10 cellular contexts compared by ENCODE assay signal in the genomic region with DNA sequence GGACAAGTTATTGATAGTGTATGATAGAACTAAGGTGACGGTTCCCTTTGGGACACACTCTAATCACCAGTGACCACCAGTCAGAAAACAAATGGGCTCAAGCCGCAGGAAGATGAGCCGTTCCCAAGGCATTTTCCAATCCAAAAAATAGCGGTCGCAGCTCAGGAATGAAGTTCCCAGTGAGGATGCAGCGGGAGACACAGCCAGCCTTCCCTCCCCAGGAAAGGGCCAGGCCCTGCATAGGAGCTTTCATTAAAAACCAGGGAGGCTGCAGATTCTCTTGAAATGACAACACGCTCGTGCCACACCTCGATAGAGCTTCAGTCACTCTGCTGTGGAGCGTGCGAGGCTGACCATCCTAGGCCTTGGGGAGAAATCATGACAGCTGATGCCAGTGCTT.
A peak's percentile ranks its signal among the peaks of the same experiment; 100 is the strongest.
DNase-seq lines count a peak whose midpoint lies in the region; ATAC-seq, FAIRE-seq and TF ChIP-seq lines count a peak whose summit lies in the region.
"Had no signal": no experiment of that assay in that cellular context is flagged by ENCODE, and none has a peak within 500 bp of the region (broad histone marks: within the 10 kb centered on the region; RNA-seq: fewer than 3 reads in every experiment).

No MANE protein-coding gene starts in this region.

- H3K4me1 Mint-ChIP-seq in activated CD4-positive, alpha-beta memory T cell treated with anti-CD3 and anti-CD28 coated beads for 36 hours (ENCODE audit: low read depth): peaks cover 14% of the 10 kb centered on the region
- H3K4me1 Mint-ChIP-seq in activated CD4-positive, alpha-beta memory T cell treated with anti-CD3 and anti-CD28 coated beads, Interleukin-2, amount 10 ng/mL, durations not matched to agents 7 days and 5 days: peaks cover 18% of the 10 kb centered on the region
- peaks cover 14% of the 10 kb centered on the region for H3K4me1 Mint-ChIP-seq in WTC11

- H3K27me3 Mint-ChIP-seq in activated CD4-positive, alpha-beta memory T cell treated with anti-CD3 and anti-CD28 coated beads for 36 hours: no peaks in the 10 kb centered on the region
- H3K27me3 Mint-ChIP-seq in activated CD4-positive, alpha-beta memory T cell treated with anti-CD3 and anti-CD28 coated beads, Interleukin-2, amount 10 ng/mL, durations not matched to agents 7 days and 5 days: peaks cover 1% of the 10 kb centered on the region
- peaks cover 36% of the 10 kb centered on the region for H3K27me3 Mint-ChIP-seq in WTC11 (ENCODE audit: low read depth)
- H3K27me3 Mint-ChIP-seq: dendritic cell treated with granulocyte-macrophage colony-stimulating factor and Interleukin-4, amounts not matched to agents 40 ng/mL and 50 ng/mL, for 4 days had no signal

- POLR2A ChIA-PET in activated CD4-positive, alpha-beta memory T cell treated with anti-CD3 and anti-CD28 coated beads for 36 hours (lab: Charles Lee): no interaction called here
- POLR2A ChIA-PET in activated CD4-positive, alpha-beta memory T cell treated with anti-CD3 and anti-CD28 coated beads, Interleukin-2, amount 10 ng/mL, durations not matched to agents 7 days and 5 days (lab: Charles Lee): interaction anchor here (0.7 to 3.9 kb wide), 2 partner anchors 10 to 27 kb away, joined by 3 to 27 read pairs; no protein-coding TSS in a partner anchor
- POLR2A ChIA-PET in WTC11 (lab: Charles Lee): no interaction called here

- no peak overlapping the region for H3K9ac ChIP-seq in kidney (ENCODE audit: low read length in 2 of 2)

- H3K4me3 Mint-ChIP-seq in activated CD4-positive, alpha-beta memory T cell treated with anti-CD3 and anti-CD28 coated beads for 36 hours: no peak overlapping the region
- H3K4me3 Mint-ChIP-seq in activated CD4-positive, alpha-beta memory T cell treated with anti-CD3 and anti-CD28 coated beads, Interleukin-2, amount 10 ng/mL, durations not matched to agents 7 days and 5 days: no peak overlapping the region
- no peak overlapping the region for H3K4me3 Mint-ChIP-seq in WTC11

- intact Hi-C loops in activated CD4-positive, alpha-beta memory T cell treated with anti-CD3 and anti-CD28 coated beads for 36 hours (cut with micrococcal nuclease): no loop called here
- intact Hi-C loops in kidney (cut with DNase I): no loop called here
- intact Hi-C loops in testis (cut with DNase I; ENCODE audit: low total_unique reads): no loop called here

- H3K9me3 Mint-ChIP-seq in activated CD4-positive, alpha-beta memory T cell treated with anti-CD3 and anti-CD28 coated beads for 36 hours: no peaks in the 10 kb centered on the region
- H3K9me3 Mint-ChIP-seq in activated CD4-positive, alpha-beta memory T cell treated with anti-CD3 and anti-CD28 coated beads, Interleukin-2, amount 10 ng/mL, durations not matched to agents 7 days and 5 days: no peaks in the 10 kb centered on the region
- no peaks in the 10 kb centered on the region for H3K9me3 Mint-ChIP-seq in WTC11
- H3K9me3 Mint-ChIP-seq: dendritic cell treated with granulocyte-macrophage colony-stimulating factor and Interleukin-4, amounts not matched to agents 40 ng/mL and 50 ng/mL, for 4 days had no signal

- FAIRE-seq in kidney (lab: Jason Lieb, UNC): no peak

- H3K9me3 ChIP-seq in kidney (ENCODE audit: control insufficient read depth in 1 of 2, low read length in 2 of 2): no peaks in the 10 kb centered on the region
- H3K9me3 ChIP-seq in testis: no peaks in the 10 kb centered on the region

- H3K27ac ChIP-seq in kidney (ENCODE audit: low read depth in 2 of 2, low read length in 2 of 2) (peak overlapping the region in 1 of 2 donors; percentile 4), testis (peak overlapping the region; percentile 97 to 98), foreskin keratinocyte (no peak overlapping the region)

- CTCF ChIA-PET in activated CD4-positive, alpha-beta memory T cell treated with anti-CD3 and anti-CD28 coated beads for 36 hours (lab: Charles Lee): interaction anchor here (0.6 to 1.8 kb wide), 3 partner anchors 10 to 36 kb away, joined by 3 to 7 read pairs (median 3); no protein-coding TSS in a partner anchor
- CTCF ChIA-PET in activated CD4-positive, alpha-beta memory T cell treated with anti-CD3 and anti-CD28 coated beads, Interleukin-2, amount 10 ng/mL, durations not matched to agents 7 days and 5 days (lab: Charles Lee): interaction anchor here (0.7 kb wide), 1 partner anchor 27 kb away, joined by 3 read pairs; no protein-coding TSS in a partner anchor
- CTCF ChIA-PET in WTC11 (lab: Charles Lee): interaction anchor here (1.2 to 6.2 kb wide), 3 partner anchors 30 to 74 kb away, joined by 6 to 56 read pairs (median 16); no protein-coding TSS in a partner anchor

- H3K36me3 ChIP-seq in kidney (ENCODE audit: control insufficient read depth in 1 of 2, insufficient read depth in 2 of 2, low read length in 2 of 2) (no peaks in the 10 kb centered on the region), testis (ENCODE audit: low read depth, missing control alignments) (no peaks in the 10 kb centered on the region)

- DNase-seq in activated CD4-positive, alpha-beta memory T cell treated with anti-CD3 and anti-CD28 coated beads for 36 hours: no peak
- no peak for DNase-seq in activated CD4-positive, alpha-beta memory T cell treated with anti-CD3 and anti-CD28 coated beads, Interleukin-2, amount 10 ng/mL, durations not matched to agents 7 days and 5 days
- DNase-seq in WTC11 (ENCODE audit: low spot score): peak; percentile 4
- no peak for DNase-seq in kidney
- DNase-seq in testis: peak; percentile 13
- no peak for DNase-seq in foreskin keratinocyte
- DNase-seq in AML-193 (lab: John Stamatoyannopoulos, UW): no peak
- DNase-seq in DMS53 treated with DMSO at 0.1 percent for 48 hours (lab: John Stamatoyannopoulos, UW; ENCODE audit: unreplicated experiment): no peak
- DNase-seq: SW 1271 had no signal

- H3K27me3 ChIP-seq in testis: no peaks in the 10 kb centered on the region
- H3K27me3 ChIP-seq in foreskin keratinocyte: no peaks in the 10 kb centered on the region

- no peak for TF ChIP-seq CTCF in WTC11 (IDR thresholded peaks at IDR 0.05)
- no peak for TF ChIP-seq CTCF in kidney (IDR thresholded peaks at IDR 0.05; ENCODE audit: borderline replicate concordance, extremely low read depth, insufficient read depth)
- TF ChIP-seq CTCF in testis (IDR thresholded peaks at IDR 0.05): no peak
- TF ChIP-seq CTCF in foreskin keratinocyte (conservative IDR thresholded peaks at IDR 0.05): no peak

- H3K36me3 Mint-ChIP-seq in activated CD4-positive, alpha-beta memory T cell treated with anti-CD3 and anti-CD28 coated beads for 36 hours: no peaks in the 10 kb centered on the region
- H3K36me3 Mint-ChIP-seq in activated CD4-positive, alpha-beta memory T cell treated with anti-CD3 and anti-CD28 coated beads, Interleukin-2, amount 10 ng/mL, durations not matched to agents 7 days and 5 days (ENCODE audit: low read depth): no peaks in the 10 kb centered on the region
- no peaks in the 10 kb centered on the region for H3K36me3 Mint-ChIP-seq in WTC11

- ATAC-seq in WTC11 (no peak), foreskin keratinocyte (no peak)

- peak overlapping the region; percentile 69 for H3K27ac Mint-ChIP-seq in activated CD4-positive, alpha-beta memory T cell treated with anti-CD3 and anti-CD28 coated beads for 36 hours
- no peak overlapping the region for H3K27ac Mint-ChIP-seq in activated CD4-positive, alpha-beta memory T cell treated with anti-CD3 and anti-CD28 coated beads, Interleukin-2, amount 10 ng/mL, durations not matched to agents 7 days and 5 days
- no peak overlapping the region for H3K27ac Mint-ChIP-seq in WTC11

- H3K4me3 ChIP-seq in kidney (ENCODE audit: low read length in 2 of 2) (peak overlapping the region; percentile 6 to 7), testis (no peak overlapping the region)

- WGBS in testis, 2 donors: 88 to 90% methylated on average over 10 to 11 of the region's 11 CpGs

- H3K4me1 ChIP-seq in kidney (ENCODE audit: control insufficient read depth in 1 of 2, insufficient read depth in 1 of 2, low read depth in 1 of 2, low read length in 2 of 2) (peaks cover 13 to 25% of the 10 kb centered on the region in 2 donors), testis (peaks cover 54% of the 10 kb centered on the region), foreskin keratinocyte (peaks cover 14% of the 10 kb centered on the region)

- TF ChIP-seq POLR2A in testis (IDR thresholded peaks at IDR 0.05): no peak

TF ChIP-seq in WTC11, 78 proteins besides CTCF, POLR2A, EP300 and RAD21 (continues in another document):
- TF ChIP-seq GRHL2 (CRISPR knock-in tag; IDR thresholded peaks at IDR 0.05; ENCODE audit: insufficient replicate concordance, severe bottlenecking): no peak
- TF ChIP-seq ZBTB21 (CRISPR knock-in tag; IDR thresholded peaks at IDR 0.05; ENCODE audit: borderline replicate concordance): no peak
- no peak for TF ChIP-seq RELA (CRISPR knock-in tag; IDR thresholded peaks at IDR 0.05; ENCODE audit: borderline replicate concordance)
- no peak for TF ChIP-seq AR (CRISPR knock-in tag; IDR thresholded peaks at IDR 0.05)
- TF ChIP-seq, protein P1, sequence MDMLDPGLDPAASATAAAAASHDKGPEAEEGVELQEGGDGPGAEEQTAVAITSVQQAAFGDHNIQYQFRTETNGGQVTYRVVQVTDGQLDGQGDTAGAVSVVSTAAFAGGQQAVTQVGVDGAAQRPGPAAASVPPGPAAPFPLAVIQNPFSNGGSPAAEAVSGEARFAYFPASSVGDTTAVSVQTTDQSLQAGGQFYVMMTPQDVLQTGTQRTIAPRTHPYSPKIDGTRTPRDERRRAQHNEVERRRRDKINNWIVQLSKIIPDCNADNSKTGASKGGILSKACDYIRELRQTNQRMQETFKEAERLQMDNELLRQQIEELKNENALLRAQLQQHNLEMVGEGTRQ (CRISPR knock-in tag; IDR thresholded peaks at IDR 0.05): no peak
- TF ChIP-seq EMX1 (CRISPR knock-in tag; IDR thresholded peaks at IDR 0.05): no peak

Comparison
In these comparisons a context has a peak if more than half of its experiments do, and no peak if none do; other contexts are left out.
1. DNase-seq: peak in WTC11 (single experiment) and testis (single experiment); none in activated CD4-positive, alpha-beta memory T cell treated with anti-CD3 and anti-CD28 coated beads for 36 hours (single experiment), activated CD4-positive, alpha-beta memory T cell treated with anti-CD3 and anti-CD28 coated beads, Interleukin-2, amount 10 ng/mL, durations not matched to agents 7 days and 5 days (single experiment), kidney (single experiment), foreskin keratinocyte (0 of 2), AML-193 (0 of 2) and DMS53 treated with DMSO at 0.1 percent for 48 hours (single experiment).
2. H3K4me3 ChIP-seq: peak in kidney (2 of 2); none in testis (0 of 2).